ENCODE assay signal across 1 cellular context in the genomic region with DNA sequence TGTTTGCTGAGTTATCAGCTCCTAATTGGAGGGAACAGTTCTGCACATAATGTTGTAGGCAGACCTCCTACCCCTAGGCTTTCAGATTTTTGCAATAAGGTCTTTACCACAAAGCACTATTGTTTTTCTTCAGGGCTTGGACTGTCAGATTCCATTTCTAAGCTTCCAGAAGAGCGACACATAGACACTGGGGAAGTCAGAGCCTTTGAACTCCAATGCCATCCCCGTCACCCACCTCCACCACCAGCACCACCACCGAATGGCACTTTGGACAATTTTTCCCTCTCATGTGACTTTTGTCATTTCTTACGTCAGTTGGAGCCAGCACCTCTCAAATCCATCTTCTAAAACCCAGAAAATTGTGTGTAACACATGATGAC.
TF ChIP-seq lines count a peak whose summit lies in the region.

No MANE protein-coding gene starts in this region.

TF ChIP-seq in HepG2, 621 proteins besides CTCF, POLR2A, EP300 and RAD21 (continued from another document and continues in another):
- peak; percentile 13; the same call in 1 of the 2 replicates for TF ChIP-seq ETV5 (CRISPR knock-in tag; IDR thresholded peaks at IDR 0.05; ENCODE audit: borderline replicate concordance)
- TF ChIP-seq, protein P1, sequence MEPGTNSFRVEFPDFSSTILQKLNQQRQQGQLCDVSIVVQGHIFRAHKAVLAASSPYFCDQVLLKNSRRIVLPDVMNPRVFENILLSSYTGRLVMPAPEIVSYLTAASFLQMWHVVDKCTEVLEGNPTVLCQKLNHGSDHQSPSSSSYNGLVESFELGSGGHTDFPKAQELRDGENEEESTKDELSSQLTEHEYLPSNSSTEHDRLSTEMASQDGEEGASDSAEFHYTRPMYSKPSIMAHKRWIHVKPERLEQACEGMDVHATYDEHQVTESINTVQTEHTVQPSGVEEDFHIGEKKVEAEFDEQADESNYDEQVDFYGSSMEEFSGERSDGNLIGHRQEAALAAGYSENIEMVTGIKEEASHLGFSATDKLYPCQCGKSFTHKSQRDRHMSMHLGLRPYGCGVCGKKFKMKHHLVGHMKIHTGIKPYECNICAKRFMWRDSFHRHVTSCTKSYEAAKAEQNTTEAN (CRISPR knock-in tag; conservative IDR thresholded peaks at IDR 0.05) = peak; percentile 47; the same call in 1 of the 2 replicates
- TF ChIP-seq, protein P2, sequence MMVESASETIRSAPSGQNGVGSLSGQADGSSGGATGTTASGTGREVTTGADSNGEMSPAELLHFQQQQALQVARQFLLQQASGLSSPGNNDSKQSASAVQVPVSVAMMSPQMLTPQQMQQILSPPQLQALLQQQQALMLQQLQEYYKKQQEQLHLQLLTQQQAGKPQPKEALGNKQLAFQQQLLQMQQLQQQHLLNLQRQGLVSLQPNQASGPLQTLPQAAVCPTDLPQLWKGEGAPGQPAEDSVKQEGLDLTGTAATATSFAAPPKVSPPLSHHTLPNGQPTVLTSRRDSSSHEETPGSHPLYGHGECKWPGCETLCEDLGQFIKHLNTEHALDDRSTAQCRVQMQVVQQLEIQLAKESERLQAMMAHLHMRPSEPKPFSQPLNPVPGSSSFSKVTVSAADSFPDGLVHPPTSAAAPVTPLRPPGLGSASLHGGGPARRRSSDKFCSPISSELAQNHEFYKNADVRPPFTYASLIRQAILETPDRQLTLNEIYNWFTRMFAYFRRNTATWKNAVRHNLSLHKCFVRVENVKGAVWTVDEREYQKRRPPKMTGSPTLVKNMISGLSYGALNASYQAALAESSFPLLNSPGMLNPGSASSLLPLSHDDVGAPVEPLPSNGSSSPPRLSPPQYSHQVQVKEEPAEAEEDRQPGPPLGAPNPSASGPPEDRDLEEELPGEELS (CRISPR knock-in tag; IDR thresholded peaks at IDR 0.05) = peak; percentile 76; the same call in 1 of the 2 replicates
- TF ChIP-seq, protein P3, sequence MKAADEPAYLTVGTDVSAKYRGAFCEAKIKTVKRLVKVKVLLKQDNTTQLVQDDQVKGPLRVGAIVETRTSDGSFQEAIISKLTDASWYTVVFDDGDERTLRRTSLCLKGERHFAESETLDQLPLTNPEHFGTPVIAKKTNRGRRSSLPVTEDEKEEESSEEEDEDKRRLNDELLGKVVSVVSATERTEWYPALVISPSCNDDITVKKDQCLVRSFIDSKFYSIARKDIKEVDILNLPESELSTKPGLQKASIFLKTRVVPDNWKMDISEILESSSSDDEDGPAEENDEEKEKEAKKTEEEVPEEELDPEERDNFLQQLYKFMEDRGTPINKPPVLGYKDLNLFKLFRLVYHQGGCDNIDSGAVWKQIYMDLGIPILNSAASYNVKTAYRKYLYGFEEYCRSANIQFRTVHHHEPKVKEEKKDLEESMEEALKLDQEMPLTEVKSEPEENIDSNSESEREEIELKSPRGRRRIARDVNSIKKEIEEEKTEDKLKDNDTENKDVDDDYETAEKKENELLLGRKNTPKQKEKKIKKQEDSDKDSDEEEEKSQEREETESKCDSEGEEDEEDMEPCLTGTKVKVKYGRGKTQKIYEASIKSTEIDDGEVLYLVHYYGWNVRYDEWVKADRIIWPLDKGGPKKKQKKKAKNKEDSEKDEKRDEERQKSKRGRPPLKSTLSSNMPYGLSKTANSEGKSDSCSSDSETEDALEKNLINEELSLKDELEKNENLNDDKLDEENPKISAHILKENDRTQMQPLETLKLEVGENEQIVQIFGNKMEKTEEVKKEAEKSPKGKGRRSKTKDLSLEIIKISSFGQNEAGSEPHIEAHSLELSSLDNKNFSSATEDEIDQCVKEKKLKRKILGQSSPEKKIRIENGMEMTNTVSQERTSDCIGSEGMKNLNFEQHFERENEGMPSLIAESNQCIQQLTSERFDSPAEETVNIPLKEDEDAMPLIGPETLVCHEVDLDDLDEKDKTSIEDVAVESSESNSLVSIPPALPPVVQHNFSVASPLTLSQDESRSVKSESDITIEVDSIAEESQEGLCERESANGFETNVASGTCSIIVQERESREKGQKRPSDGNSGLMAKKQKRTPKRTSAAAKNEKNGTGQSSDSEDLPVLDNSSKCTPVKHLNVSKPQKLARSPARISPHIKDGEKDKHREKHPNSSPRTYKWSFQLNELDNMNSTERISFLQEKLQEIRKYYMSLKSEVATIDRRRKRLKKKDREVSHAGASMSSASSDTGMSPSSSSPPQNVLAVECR (CRISPR knock-in tag; IDR thresholded peaks at IDR 0.05; ENCODE audit: borderline replicate concordance) = no peak; the same call in 1 of the 2 replicates
- TF ChIP-seq, protein P4, sequence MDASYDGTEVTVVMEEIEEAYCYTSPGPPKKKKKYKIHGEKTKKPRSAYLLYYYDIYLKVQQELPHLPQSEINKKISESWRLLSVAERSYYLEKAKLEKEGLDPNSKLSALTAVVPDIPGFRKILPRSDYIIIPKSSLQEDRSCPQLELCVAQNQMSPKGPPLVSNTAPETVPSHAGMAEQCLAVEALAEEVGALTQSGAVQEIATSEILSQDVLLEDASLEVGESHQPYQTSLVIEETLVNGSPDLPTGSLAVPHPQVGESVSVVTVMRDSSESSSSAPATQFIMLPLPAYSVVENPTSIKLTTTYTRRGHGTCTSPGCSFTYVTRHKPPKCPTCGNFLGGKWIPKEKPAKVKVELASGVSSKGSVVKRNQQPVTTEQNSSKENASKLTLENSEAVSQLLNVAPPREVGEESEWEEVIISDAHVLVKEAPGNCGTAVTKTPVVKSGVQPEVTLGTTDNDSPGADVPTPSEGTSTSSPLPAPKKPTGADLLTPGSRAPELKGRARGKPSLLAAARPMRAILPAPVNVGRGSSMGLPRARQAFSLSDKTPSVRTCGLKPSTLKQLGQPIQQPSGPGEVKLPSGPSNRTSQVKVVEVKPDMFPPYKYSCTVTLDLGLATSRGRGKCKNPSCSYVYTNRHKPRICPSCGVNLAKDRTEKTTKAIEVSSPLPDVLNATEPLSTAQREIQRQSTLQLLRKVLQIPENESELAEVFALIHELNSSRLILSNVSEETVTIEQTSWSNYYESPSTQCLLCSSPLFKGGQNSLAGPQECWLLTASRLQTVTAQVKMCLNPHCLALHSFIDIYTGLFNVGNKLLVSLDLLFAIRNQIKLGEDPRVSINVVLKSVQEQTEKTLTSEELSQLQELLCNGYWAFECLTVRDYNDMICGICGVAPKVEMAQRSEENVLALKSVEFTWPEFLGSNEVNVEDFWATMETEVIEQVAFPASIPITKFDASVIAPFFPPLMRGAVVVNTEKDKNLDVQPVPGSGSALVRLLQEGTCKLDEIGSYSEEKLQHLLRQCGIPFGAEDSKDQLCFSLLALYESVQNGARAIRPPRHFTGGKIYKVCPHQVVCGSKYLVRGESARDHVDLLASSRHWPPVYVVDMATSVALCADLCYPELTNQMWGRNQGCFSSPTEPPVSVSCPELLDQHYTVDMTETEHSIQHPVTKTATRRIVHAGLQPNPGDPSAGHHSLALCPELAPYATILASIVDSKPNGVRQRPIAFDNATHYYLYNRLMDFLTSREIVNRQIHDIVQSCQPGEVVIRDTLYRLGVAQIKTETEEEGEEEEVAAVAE (CRISPR knock-in tag; IDR thresholded peaks at IDR 0.05; ENCODE audit: borderline replicate concordance) = no peak
- 0 out of 2 replicates have a peak, but pooled peaks have one; percentile 41 for TF ChIP-seq NR2C2 (CRISPR knock-in tag; IDR thresholded peaks at IDR 0.05; ENCODE audit: borderline replicate concordance)
- no peak for TF ChIP-seq ZSCAN12 (CRISPR knock-in tag; IDR thresholded peaks at IDR 0.05)
- TF ChIP-seq, protein P5, sequence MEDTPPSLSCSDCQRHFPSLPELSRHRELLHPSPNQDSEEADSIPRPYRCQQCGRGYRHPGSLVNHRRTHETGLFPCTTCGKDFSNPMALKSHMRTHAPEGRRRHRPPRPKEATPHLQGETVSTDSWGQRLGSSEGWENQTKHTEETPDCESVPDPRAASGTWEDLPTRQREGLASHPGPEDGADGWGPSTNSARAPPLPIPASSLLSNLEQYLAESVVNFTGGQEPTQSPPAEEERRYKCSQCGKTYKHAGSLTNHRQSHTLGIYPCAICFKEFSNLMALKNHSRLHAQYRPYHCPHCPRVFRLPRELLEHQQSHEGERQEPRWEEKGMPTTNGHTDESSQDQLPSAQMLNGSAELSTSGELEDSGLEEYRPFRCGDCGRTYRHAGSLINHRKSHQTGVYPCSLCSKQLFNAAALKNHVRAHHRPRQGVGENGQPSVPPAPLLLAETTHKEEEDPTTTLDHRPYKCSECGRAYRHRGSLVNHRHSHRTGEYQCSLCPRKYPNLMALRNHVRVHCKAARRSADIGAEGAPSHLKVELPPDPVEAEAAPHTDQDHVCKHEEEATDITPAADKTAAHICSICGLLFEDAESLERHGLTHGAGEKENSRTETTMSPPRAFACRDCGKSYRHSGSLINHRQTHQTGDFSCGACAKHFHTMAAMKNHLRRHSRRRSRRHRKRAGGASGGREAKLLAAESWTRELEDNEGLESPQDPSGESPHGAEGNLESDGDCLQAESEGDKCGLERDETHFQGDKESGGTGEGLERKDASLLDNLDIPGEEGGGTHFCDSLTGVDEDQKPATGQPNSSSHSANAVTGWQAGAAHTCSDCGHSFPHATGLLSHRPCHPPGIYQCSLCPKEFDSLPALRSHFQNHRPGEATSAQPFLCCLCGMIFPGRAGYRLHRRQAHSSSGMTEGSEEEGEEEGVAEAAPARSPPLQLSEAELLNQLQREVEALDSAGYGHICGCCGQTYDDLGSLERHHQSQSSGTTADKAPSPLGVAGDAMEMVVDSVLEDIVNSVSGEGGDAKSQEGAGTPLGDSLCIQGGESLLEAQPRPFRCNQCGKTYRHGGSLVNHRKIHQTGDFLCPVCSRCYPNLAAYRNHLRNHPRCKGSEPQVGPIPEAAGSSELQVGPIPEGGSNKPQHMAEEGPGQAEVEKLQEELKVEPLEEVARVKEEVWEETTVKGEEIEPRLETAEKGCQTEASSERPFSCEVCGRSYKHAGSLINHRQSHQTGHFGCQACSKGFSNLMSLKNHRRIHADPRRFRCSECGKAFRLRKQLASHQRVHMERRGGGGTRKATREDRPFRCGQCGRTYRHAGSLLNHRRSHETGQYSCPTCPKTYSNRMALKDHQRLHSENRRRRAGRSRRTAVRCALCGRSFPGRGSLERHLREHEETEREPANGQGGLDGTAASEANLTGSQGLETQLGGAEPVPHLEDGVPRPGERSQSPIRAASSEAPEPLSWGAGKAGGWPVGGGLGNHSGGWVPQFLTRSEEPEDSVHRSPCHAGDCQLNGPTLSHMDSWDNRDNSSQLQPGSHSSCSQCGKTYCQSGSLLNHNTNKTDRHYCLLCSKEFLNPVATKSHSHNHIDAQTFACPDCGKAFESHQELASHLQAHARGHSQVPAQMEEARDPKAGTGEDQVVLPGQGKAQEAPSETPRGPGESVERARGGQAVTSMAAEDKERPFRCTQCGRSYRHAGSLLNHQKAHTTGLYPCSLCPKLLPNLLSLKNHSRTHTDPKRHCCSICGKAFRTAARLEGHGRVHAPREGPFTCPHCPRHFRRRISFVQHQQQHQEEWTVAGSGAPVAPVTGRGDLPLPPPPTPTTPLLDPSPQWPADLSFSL (CRISPR knock-in tag; IDR thresholded peaks at IDR 0.05) = no peak
- TF ChIP-seq, protein P6, sequence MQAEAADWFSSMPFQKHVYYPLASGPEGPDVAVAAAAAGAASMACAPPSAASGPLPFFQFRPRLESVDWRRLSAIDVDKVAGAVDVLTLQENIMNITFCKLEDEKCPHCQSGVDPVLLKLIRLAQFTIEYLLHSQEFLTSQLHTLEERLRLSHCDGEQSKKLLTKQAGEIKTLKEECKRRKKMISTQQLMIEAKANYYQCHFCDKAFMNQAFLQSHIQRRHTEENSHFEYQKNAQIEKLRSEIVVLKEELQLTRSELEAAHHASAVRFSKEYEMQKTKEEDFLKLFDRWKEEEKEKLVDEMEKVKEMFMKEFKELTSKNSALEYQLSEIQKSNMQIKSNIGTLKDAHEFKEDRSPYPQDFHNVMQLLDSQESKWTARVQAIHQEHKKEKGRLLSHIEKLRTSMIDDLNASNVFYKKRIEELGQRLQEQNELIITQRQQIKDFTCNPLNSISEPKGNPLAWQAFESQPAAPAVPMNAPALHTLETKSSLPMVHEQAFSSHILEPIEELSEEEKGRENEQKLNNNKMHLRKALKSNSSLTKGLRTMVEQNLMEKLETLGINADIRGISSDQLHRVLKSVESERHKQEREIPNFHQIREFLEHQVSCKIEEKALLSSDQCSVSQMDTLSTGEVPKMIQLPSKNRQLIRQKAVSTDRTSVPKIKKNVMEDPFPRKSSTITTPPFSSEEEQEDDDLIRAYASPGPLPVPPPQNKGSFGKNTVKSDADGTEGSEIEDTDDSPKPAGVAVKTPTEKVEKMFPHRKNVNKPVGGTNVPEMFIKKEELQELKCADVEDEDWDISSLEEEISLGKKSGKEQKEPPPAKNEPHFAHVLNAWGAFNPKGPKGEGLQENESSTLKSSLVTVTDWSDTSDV (CRISPR knock-in tag; IDR thresholded peaks at IDR 0.05) = no peak
- no peak for TF ChIP-seq NR1H2 (CRISPR knock-in tag; IDR thresholded peaks at IDR 0.05; ENCODE audit: borderline replicate concordance, low read depth)
- no peak for TF ChIP-seq ZNF292 (CRISPR knock-in tag; IDR thresholded peaks at IDR 0.05; ENCODE audit: borderline replicate concordance, low read depth)
- no peak for TF ChIP-seq PITX1 (CRISPR knock-in tag; IDR thresholded peaks at IDR 0.05)
- peak; percentile 62 for TF ChIP-seq HOXA3 (CRISPR knock-in tag; IDR thresholded peaks at IDR 0.05)
- TF ChIP-seq HNRNPL (IDR thresholded peaks at IDR 0.05; ENCODE audit: low read depth, low read length) = 0 out of 2 replicates have a peak, but pooled peaks have one; percentile 21
- TF ChIP-seq TGIF2 (CRISPR knock-in tag; IDR thresholded peaks at IDR 0.05) = peak; percentile 50; the same call in 1 of the 2 replicates
- TF ChIP-seq POGZ (CRISPR knock-in tag; IDR thresholded peaks at IDR 0.05) = no peak
- TF ChIP-seq, protein P7, sequence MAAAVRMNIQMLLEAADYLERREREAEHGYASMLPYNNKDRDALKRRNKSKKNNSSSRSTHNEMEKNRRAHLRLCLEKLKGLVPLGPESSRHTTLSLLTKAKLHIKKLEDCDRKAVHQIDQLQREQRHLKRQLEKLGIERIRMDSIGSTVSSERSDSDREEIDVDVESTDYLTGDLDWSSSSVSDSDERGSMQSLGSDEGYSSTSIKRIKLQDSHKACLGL (CRISPR knock-in tag; IDR thresholded peaks at IDR 0.05) = no peak
- peak; percentile 74 for TF ChIP-seq MED1 (CRISPR knock-in tag; IDR thresholded peaks at IDR 0.05)
- TF ChIP-seq NR2F6 (IDR thresholded peaks at IDR 0.05) = no peak
- peak; percentile 62 for TF ChIP-seq NR2F6 (CRISPR knock-in tag; IDR thresholded peaks at IDR 0.05)
- TF ChIP-seq HNF4A (CRISPR knock-in tag; IDR thresholded peaks at IDR 0.05) = peak; percentile 40; the same call in 1 of the 2 replicates
- peak; percentile 48 for TF ChIP-seq FOSL2 (CRISPR knock-in tag; IDR thresholded peaks at IDR 0.05)
- TF ChIP-seq, protein P8, sequence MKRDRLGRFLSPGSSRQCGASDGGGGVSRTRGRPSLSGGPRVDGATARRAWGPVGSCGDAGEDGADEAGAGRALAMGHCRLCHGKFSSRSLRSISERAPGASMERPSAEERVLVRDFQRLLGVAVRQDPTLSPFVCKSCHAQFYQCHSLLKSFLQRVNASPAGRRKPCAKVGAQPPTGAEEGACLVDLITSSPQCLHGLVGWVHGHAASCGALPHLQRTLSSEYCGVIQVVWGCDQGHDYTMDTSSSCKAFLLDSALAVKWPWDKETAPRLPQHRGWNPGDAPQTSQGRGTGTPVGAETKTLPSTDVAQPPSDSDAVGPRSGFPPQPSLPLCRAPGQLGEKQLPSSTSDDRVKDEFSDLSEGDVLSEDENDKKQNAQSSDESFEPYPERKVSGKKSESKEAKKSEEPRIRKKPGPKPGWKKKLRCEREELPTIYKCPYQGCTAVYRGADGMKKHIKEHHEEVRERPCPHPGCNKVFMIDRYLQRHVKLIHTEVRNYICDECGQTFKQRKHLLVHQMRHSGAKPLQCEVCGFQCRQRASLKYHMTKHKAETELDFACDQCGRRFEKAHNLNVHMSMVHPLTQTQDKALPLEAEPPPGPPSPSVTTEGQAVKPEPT (CRISPR knock-in tag; IDR thresholded peaks at IDR 0.05; ENCODE audit: low read depth) = no peak
- 0 out of 4 replicates have a peak, but pooled peaks of 1 of the 2 experiments have one; percentile 2 for TF ChIP-seq MAFK (conservative IDR thresholded peaks at IDR 0.05 in 1 of 2, IDR thresholded peaks at IDR 0.05 in 1 of 2; ENCODE audit: low read length in 2 of 2)
- TF ChIP-seq NCOA2 (CRISPR knock-in tag; IDR thresholded peaks at IDR 0.05) = peak; percentile 12; the same call in 1 of the 2 replicates
- no peak for TF ChIP-seq CENPT (CRISPR knock-in tag; IDR thresholded peaks at IDR 0.05; ENCODE audit: low read depth)
- 0 out of 2 replicates have a peak, but pooled peaks have one; percentile 33 for TF ChIP-seq ZMAT3 (CRISPR knock-in tag; conservative IDR thresholded peaks at IDR 0.05)
- no peak for TF ChIP-seq STAT5B (CRISPR knock-in tag; IDR thresholded peaks at IDR 0.05)
